16 cellular contexts compared by ENCODE assay signal in the genomic region with DNA sequence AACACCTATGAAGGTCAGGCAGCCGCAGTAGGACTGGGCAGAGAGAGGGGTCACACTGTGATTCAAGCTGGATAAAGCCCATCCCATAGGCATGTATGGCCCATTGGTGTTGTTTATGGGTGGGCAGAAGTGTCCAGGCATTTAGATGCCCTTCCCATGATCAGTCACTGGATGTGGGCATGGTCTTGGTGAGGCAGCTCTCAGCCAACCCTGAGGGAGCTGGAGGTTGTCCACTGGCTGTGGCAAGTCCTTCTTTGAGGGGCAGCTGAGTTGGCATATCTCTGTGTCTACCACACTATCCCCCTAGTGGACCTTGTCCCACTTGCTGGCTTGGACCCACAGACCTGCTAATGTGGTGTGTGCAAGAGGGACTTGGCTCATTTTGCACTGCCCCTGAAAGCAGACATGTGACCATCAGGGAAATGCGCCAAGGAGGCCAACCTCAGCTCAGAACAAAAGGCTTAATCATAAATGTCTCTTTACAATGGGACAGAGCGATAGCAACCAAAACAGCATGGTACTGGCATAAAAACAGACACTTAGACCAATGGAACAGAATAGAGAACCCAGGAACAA.
DNase-seq lines count a peak whose midpoint lies in the region; ATAC-seq, FAIRE-seq and TF ChIP-seq lines count a peak whose summit lies in the region.
"Had no signal": no experiment of that assay in that cellular context is flagged by ENCODE, and none has a peak within 500 bp of the region (broad histone marks: within the 10 kb centered on the region; RNA-seq: fewer than 3 reads in every experiment).

No MANE protein-coding gene starts in this region.

- intact Hi-C loops in endothelial cell of umbilical vein (cut with micrococcal nuclease) (loop anchor here (1.0 kb wide), 1 partner anchor 351 kb away; no protein-coding TSS in a partner anchor), HepG2 (cut with micrococcal nuclease; ENCODE audit: unreplicated experiment) (loop anchor here (1.0 kb wide), 1 partner anchor 351 kb away; no protein-coding TSS in a partner anchor)

- no peak overlapping the region for H3K9ac ChIP-seq in endothelial cell of umbilical vein (replicated peaks; ENCODE audit: extremely low read depth, insufficient read depth, low read length)
- no peak overlapping the region for H3K9ac ChIP-seq in HepG2 (ENCODE audit: insufficient read depth, low read depth, low read length)
- H3K9ac ChIP-seq: parathyroid adenoma had no signal

- CTCF ChIA-PET in endothelial cell of umbilical vein (lab: Charles Lee): interaction anchor here (1.0 to 1.3 kb wide), 2 partner anchors 9 to 12 kb away, joined by 3 read pairs; no protein-coding TSS in a partner anchor
- CTCF ChIA-PET in HepG2 (lab: Yijun Ruan, JAX; ENCODE audit: low intra/inter-chr PET ratio, low total read pairs): interaction anchor here (1.5 kb wide), 1 partner anchor 351 kb away, joined by 7 read pairs; no protein-coding TSS in a partner anchor

- BruUV-seq in endothelial cell of umbilical vein (replicated peaks; lab: Mats Ljungman, UMichigan) (no TSS peak), HepG2 (replicated peaks; lab: Mats Ljungman, UMichigan) (no TSS peak)

- H2AFZ ChIP-seq in endothelial cell of umbilical vein (ENCODE audit: low read depth, low read length): no peak overlapping the region
- H2AFZ ChIP-seq in HepG2 (ENCODE audit: low read length): no peak overlapping the region
- H2AFZ ChIP-seq: parathyroid adenoma had no signal

- POLR2A ChIA-PET in endothelial cell of umbilical vein (lab: Charles Lee): no interaction called here
- POLR2A ChIA-PET in HepG2 (lab: Yijun Ruan, JAX): no interaction called here

- H3K4me3 ChIP-seq in endothelial cell of umbilical vein (replicated peaks in 1 of 3; ENCODE audit: insufficient read depth in 1 of 3, low read depth in 1 of 3, low read length in 3 of 3): no peak overlapping the region
- no peak overlapping the region for H3K4me3 ChIP-seq in HepG2 (replicated peaks in 1 of 3; ENCODE audit: insufficient read depth in 1 of 3, low read depth in 2 of 3, low read length in 3 of 3)
- H3K4me3 ChIP-seq: ascending aorta had no signal

- H4K20me1 ChIP-seq in endothelial cell of umbilical vein (replicated peaks; ENCODE audit: control insufficient read depth, extremely low read depth, insufficient read depth, low read length): no peaks in the 10 kb centered on the region
- H4K20me1 ChIP-seq in HepG2 (ENCODE audit: insufficient read depth, low read length): no peaks in the 10 kb centered on the region

- no peak for TF ChIP-seq RAD21 in HepG2 (CRISPR knock-in tag; IDR thresholded peaks at IDR 0.05)

- TF ChIP-seq EP300 in HepG2 (IDR thresholded peaks at IDR 0.05; ENCODE audit: low read depth in 2 of 2, low read length in 2 of 2): no peak
- TF ChIP-seq EP300 in HepG2 (CRISPR knock-in tag; IDR thresholded peaks at IDR 0.05; ENCODE audit: borderline replicate concordance): no peak

- no peak for TF ChIP-seq POLR2A in endothelial cell of umbilical vein (IDR thresholded peaks at IDR 0.05; ENCODE audit: low read depth, low read length)
- no peak for TF ChIP-seq POLR2A in HepG2 (IDR thresholded peaks at IDR 0.05; ENCODE audit: insufficient read depth in 1 of 2, low read depth in 2 of 2, low read length in 2 of 2)

- ATAC-seq in HepG2 (peak; percentile 61), GM21529 (IDR thresholded peaks at IDR 0.05; ENCODE audit: unreplicated experiment) (no peak)

- peaks cover 0 to 4% of the 10 kb centered on the region in 2 experiments for H3K27me3 ChIP-seq in endothelial cell of umbilical vein (ENCODE audit: control insufficient read depth in 2 of 2, insufficient read depth in 2 of 2, low read length in 2 of 2)
- no peaks in the 10 kb centered on the region for H3K27me3 ChIP-seq in HepG2 (ENCODE audit: control insufficient read depth in 1 of 2, insufficient read depth in 2 of 2, low read length in 2 of 2)
- H3K27me3 ChIP-seq: ascending aorta had no signal

- H3K4me1 ChIP-seq in endothelial cell of umbilical vein (ENCODE audit: control insufficient read depth, extremely low read depth, insufficient read depth, low read length) (no peaks in the 10 kb centered on the region), HepG2 (ENCODE audit: insufficient read depth, low read length) (peaks cover 18% of the 10 kb centered on the region)
- H3K4me1 ChIP-seq: ascending aorta, parathyroid adenoma had no signal

- 91% methylated on average over 3 of the region's 3 CpGs for WGBS in HepG2 (ENCODE audit: low lambda C conversion rate)

- in situ Hi-C loops in HepG2 (cut with HindIII; ENCODE audit: extremely low pct_ligation_motif_present, low pct_unique_long_range_greater_than_20kb): loop anchor here (25.0 kb wide), 1 partner anchor 638 kb away; a partner anchor contains a TSS

- DNase-seq in NCI-H748 (lab: John Stamatoyannopoulos, UW; ENCODE audit: unreplicated experiment) (peak; percentile 1), NCI-H748 treated with DMSO at 0.1 percent for 48 hours (lab: John Stamatoyannopoulos, UW) (no peak), endothelial cell of umbilical vein (ENCODE audit: low read depth, low spot score) (peak; percentile 16), HepG2 (ENCODE audit: low spot score) (no peak), OCI-M2 (lab: John Stamatoyannopoulos, UW; ENCODE audit: unreplicated experiment) (no peak), EL (no peak)
- DNase-seq: activated effector memory CD4-positive, alpha-beta T cell treated with Interleukin-2 at 50 U/mL for 16 hours; CD4-positive, alpha-beta T cell; KBM-7; NCI-H1105 treated with DMSO at 0.1 percent for 48 hours; NCI-H510A had no signal

- no peak for FAIRE-seq in endothelial cell of umbilical vein (lab: Jason Lieb, UNC)
- no peak for FAIRE-seq in HepG2 (lab: Jason Lieb, UNC)

- no peak overlapping the region for H3K4me2 ChIP-seq in endothelial cell of umbilical vein (ENCODE audit: insufficient read depth, low read length)
- H3K4me2 ChIP-seq in HepG2 (ENCODE audit: low read depth, low read length): no peak overlapping the region

- TF ChIP-seq CTCF in endothelial cell of umbilical vein (IDR thresholded peaks at IDR 0.05; ENCODE audit: extremely low read depth in 1 of 2, insufficient read depth in 1 of 2, low read depth in 1 of 2, low read length in 2 of 2) (no peak), HepG2 (CRISPR knock-in tag; IDR thresholded peaks at IDR 0.05) (no peak)

- H3K9me3 ChIP-seq in endothelial cell of umbilical vein (replicated peaks; ENCODE audit: control insufficient read depth, insufficient read depth, low read length): no peaks in the 10 kb centered on the region
- H3K9me3 ChIP-seq in HepG2 (ENCODE audit: low read length): no peaks in the 10 kb centered on the region
- H3K9me3 ChIP-seq: ascending aorta had no signal

- H3K9me1 ChIP-seq in endothelial cell of umbilical vein (replicated peaks; ENCODE audit: control insufficient read depth, extremely low read depth, insufficient read depth, low read length): no peaks in the 10 kb centered on the region

- H3K36me3 ChIP-seq in endothelial cell of umbilical vein (ENCODE audit: control insufficient read depth in 2 of 2, extremely low read depth in 1 of 2, insufficient read depth in 2 of 2, low read length in 2 of 2) (no peaks in the 10 kb centered on the region), HepG2 (replicated peaks in 1 of 2; ENCODE audit: control insufficient read depth in 1 of 2, insufficient read depth in 2 of 2, low read length in 2 of 2) (no peaks in the 10 kb centered on the region)
- H3K36me3 ChIP-seq: ascending aorta had no signal

- H3K79me2 ChIP-seq in endothelial cell of umbilical vein (ENCODE audit: control insufficient read depth, insufficient read depth, low read length) (no peaks in the 10 kb centered on the region), HepG2 (ENCODE audit: insufficient read depth, low read length) (no peaks in the 10 kb centered on the region)
- H3K79me2 ChIP-seq: parathyroid adenoma had no signal

- dilution Hi-C loops in endothelial cell of umbilical vein (cut with MboI; ENCODE audit: extremely low pct_ligation_motif_present, low sequenced_read_pairs): no loop called here

- H3K27ac ChIP-seq in endothelial cell of umbilical vein (ENCODE audit: insufficient read depth, low read depth, low read length) (no peak overlapping the region), HepG2 (ENCODE audit: extremely low read length, insufficient read depth, low read length) (no peak overlapping the region), temporal lobe (ENCODE audit: low read depth, low read length) (peak overlapping the region; percentile 91)
- H3K27ac ChIP-seq: ascending aorta, parathyroid adenoma, VCaP had no signal

TF ChIP-seq in endothelial cell of umbilical vein, 7 proteins besides CTCF, POLR2A, EP300 and RAD21:
- TF ChIP-seq EZH2 (IDR thresholded peaks at IDR 0.05; ENCODE audit: borderline replicate concordance, low read depth, low read length, severe bottlenecking) (no peak), POLR2AphosphoS5 (IDR thresholded peaks at IDR 0.05; ENCODE audit: insufficient read depth, low read depth, low read length) (no peak), MYC (IDR thresholded peaks at IDR 0.05; ENCODE audit: low read depth, low read length) (no peak), FOS (IDR thresholded peaks at IDR 0.05; ENCODE audit: borderline replicate concordance, insufficient read depth, low read length) (no peak), JUN (IDR thresholded peaks at IDR 0.05; ENCODE audit: borderline replicate concordance, insufficient read depth, insufficient read length, low read depth) (no peak), GATA2 (IDR thresholded peaks at IDR 0.05; ENCODE audit: insufficient read depth, insufficient read length, low read depth, low read length) (no peak)
- TF ChIP-seq, protein P1, sequence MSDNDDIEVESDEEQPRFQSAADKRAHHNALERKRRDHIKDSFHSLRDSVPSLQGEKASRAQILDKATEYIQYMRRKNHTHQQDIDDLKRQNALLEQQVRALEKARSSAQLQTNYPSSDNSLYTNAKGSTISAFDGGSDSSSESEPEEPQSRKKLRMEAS (IDR thresholded peaks at IDR 0.05; ENCODE audit: insufficient read depth, insufficient read length): no peak

TF ChIP-seq in HepG2, 621 proteins besides CTCF, POLR2A, EP300 and RAD21 (continues in another document):
- TF ChIP-seq, protein P2, sequence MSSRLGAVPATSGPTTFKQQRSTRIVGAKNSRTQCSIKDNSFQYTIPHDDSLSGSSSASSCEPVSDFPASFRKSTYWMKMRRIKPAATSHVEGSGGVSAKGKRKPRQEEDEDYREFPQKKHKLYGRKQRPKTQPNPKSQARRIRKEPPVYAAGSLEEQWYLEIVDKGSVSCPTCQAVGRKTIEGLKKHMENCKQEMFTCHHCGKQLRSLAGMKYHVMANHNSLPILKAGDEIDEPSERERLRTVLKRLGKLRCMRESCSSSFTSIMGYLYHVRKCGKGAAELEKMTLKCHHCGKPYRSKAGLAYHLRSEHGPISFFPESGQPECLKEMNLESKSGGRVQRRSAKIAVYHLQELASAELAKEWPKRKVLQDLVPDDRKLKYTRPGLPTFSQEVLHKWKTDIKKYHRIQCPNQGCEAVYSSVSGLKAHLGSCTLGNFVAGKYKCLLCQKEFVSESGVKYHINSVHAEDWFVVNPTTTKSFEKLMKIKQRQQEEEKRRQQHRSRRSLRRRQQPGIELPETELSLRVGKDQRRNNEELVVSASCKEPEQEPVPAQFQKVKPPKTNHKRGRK (CRISPR knock-in tag; IDR thresholded peaks at IDR 0.05): 0 out of 2 replicates have a peak, but pooled peaks have one; percentile 0
- no peak for TF ChIP-seq HOXA9 (CRISPR knock-in tag; IDR thresholded peaks at IDR 0.05; ENCODE audit: borderline replicate concordance)

Comparison
In these comparisons a context has a peak if more than half of its experiments do, and no peak if none do; other contexts are left out.
1. DNase-seq: peak in NCI-H748 (single experiment) and endothelial cell of umbilical vein (single experiment); none in NCI-H748 treated with DMSO at 0.1 percent for 48 hours (single experiment), HepG2 (single experiment), OCI-M2 (single experiment) and EL (single experiment).